ENCODE assay signal across 15 cellular contexts in genomic region chr9:128059365-128059983, GRCh38.
"Had no signal": no experiment of that assay in that cellular context is flagged by ENCODE, and none has a peak within 500 bp of the region (broad histone marks: within the 10 kb centered on the region; RNA-seq: fewer than 3 reads in every experiment).

No MANE protein-coding gene starts in this region.

- H3K27ac ChIP-seq: dorsolateral prefrontal cortex, epithelial cell of prostate, SK-N-MC had no signal

- H3K27me3 ChIP-seq: dorsolateral prefrontal cortex had no signal

- ATAC-seq: activated CD4-positive, alpha-beta T cell treated with anti-CD3 and anti-CD28 coated beads for 36 hours; WTC11 had no signal

- DNase-seq: activated CD4-positive, alpha-beta memory T cell treated with anti-CD3 and anti-CD28 coated beads for 36 hours; activated CD4-positive, alpha-beta T cell treated with anti-CD3 and anti-CD28 coated beads for 36 hours; activated naive CD8-positive, alpha-beta T cell treated with anti-CD3 and anti-CD28 coated beads for 36 hours; amniotic stem cell; dorsolateral prefrontal cortex; nephron progenitor cell; nucleus accumbens; stimulated activated CD4-positive, alpha-beta T cell treated with anti-CD3 and anti-CD28 coated beads, Interleukin-12 subunit alpha, Interleukin-12 subunit beta, amount 100 ng/mL, for 4 hours; stimulated activated CD4-positive, alpha-beta T cell treated with anti-CD3 and anti-CD28 coated beads, Interleukin-1b, Interleukin-23, amount 100 ng/mL, for 48 hours; stimulated activated CD8-positive, alpha-beta memory T cell treated with anti-CD3 and anti-CD28 coated beads, Interleukin-4, amount 100 ng/mL, for 48 hours; stimulated activated naive CD4-positive, alpha-beta T cell had no signal

- H3K4me3 ChIP-seq: dorsolateral prefrontal cortex, lung, SK-N-MC had no signal
